Comparison of ENCODE assay signal across 9 cellular contexts in genomic region chr3:189305412-189305811, GRCh38.
DNase-seq lines count a peak whose midpoint lies in the region; ATAC-seq and TF ChIP-seq lines count a peak whose summit lies in the region.
"Had no signal": no experiment of that assay in that cellular context is flagged by ENCODE, and none has a peak within 500 bp of the region (broad histone marks: within the 10 kb centered on the region; RNA-seq: fewer than 3 reads in every experiment).

No MANE protein-coding gene starts in this region.

- no TSS peak for BruUV-seq in A673 (replicated peaks; lab: Mats Ljungman, UMichigan)

- H3K4me1 ChIP-seq in A673 (ENCODE audit: insufficient read depth, low read length, poor library complexity, severe bottlenecking), result peaks cover 50% of the 10 kb centered on the region
- H3K4me1 ChIP-seq in duodenal mucosa (ENCODE audit: control insufficient read depth in 1 of 2, insufficient read depth in 2 of 2, low read length in 2 of 2), result peaks cover 11 to 20% of the 10 kb centered on the region in 2 donors

- intact Hi-C loops in A673 (cut with micrococcal nuclease; ENCODE audit: unreplicated experiment), result no loop called here

- ATAC-seq in GM19023 (IDR thresholded peaks at IDR 0.05; ENCODE audit: unreplicated experiment) (peak; percentile 52), HG03175 (IDR thresholded peaks at IDR 0.05; ENCODE audit: unreplicated experiment) (peak; percentile 70), GM21515 (IDR thresholded peaks at IDR 0.05; ENCODE audit: unreplicated experiment) (no peak), HG02840 (IDR thresholded peaks at IDR 0.05; ENCODE audit: low FRiP score, unreplicated experiment) (no peak)

- no peak for TF ChIP-seq CTCF in A673 (conservative IDR thresholded peaks at IDR 0.05; ENCODE audit: low read depth, low read length)

- POLR2A ChIA-PET in A673 (lab: Charles Lee; ENCODE audit: low non-redundant PET), result no interaction called here

- DNase-seq in A673 (ENCODE audit: low spot score), result no peak
- DNase-seq in NCI-H2227 treated with DMSO at 0.1 percent for 48 hours (lab: John Stamatoyannopoulos, UW), result no peak
- DNase-seq in NCI-H226, result no peak

- CTCF ChIA-PET in A673 (lab: Charles Lee), result no interaction called here

- no peaks in the 10 kb centered on the region for H3K27me3 ChIP-seq in A673 (replicated peaks; ENCODE audit: insufficient read depth, low read depth, low read length, poor library complexity)
- H3K27me3 ChIP-seq in duodenal mucosa (ENCODE audit: control insufficient read depth in 1 of 2, insufficient read depth in 2 of 2, low read length in 2 of 2), result no peaks in the 10 kb centered on the region

- peak overlapping the region; percentile 28 for H3K27ac ChIP-seq in A673 (ENCODE audit: low read depth, low read length, poor library complexity, severe bottlenecking)
- peak overlapping the region; percentile 5 for H3K27ac ChIP-seq in duodenal mucosa (ENCODE audit: low read depth, low read length)
- H3K27ac ChIP-seq: parathyroid adenoma had no signal

- H3K4me3 ChIP-seq in A673 (ENCODE audit: low read depth, low read length, poor library complexity, severe bottlenecking) (no peak overlapping the region), duodenal mucosa (ENCODE audit: low read depth in 1 of 2, low read length in 2 of 2) (no peak overlapping the region)

- H3K9me3 ChIP-seq in A673 (ENCODE audit: low read depth, low read length, poor library complexity, severe bottlenecking), result no peaks in the 10 kb centered on the region
- no peaks in the 10 kb centered on the region for H3K9me3 ChIP-seq in duodenal mucosa (ENCODE audit: control insufficient read depth in 1 of 2, low read length in 2 of 2)

- H3K36me3 ChIP-seq in A673 (ENCODE audit: insufficient read depth, low read length, poor library complexity, severe bottlenecking) (no peaks in the 10 kb centered on the region), duodenal mucosa (ENCODE audit: control insufficient read depth in 1 of 2, insufficient read depth in 2 of 2, low read length in 2 of 2) (no peaks in the 10 kb centered on the region)

- no peak overlapping the region for H3K9ac ChIP-seq in duodenal mucosa (ENCODE audit: low read depth in 1 of 2, low read length in 2 of 2)
- H3K9ac ChIP-seq: parathyroid adenoma had no signal

Comparison
In these comparisons a context has a peak if more than half of its experiments do, and no peak if none do; other contexts are left out.
1. ATAC-seq: peak in GM19023 (single experiment) and HG03175 (single experiment); none in GM21515 (single experiment) and HG02840 (single experiment).